ENCODE assay signal across 8 cellular contexts in the genomic region with DNA sequence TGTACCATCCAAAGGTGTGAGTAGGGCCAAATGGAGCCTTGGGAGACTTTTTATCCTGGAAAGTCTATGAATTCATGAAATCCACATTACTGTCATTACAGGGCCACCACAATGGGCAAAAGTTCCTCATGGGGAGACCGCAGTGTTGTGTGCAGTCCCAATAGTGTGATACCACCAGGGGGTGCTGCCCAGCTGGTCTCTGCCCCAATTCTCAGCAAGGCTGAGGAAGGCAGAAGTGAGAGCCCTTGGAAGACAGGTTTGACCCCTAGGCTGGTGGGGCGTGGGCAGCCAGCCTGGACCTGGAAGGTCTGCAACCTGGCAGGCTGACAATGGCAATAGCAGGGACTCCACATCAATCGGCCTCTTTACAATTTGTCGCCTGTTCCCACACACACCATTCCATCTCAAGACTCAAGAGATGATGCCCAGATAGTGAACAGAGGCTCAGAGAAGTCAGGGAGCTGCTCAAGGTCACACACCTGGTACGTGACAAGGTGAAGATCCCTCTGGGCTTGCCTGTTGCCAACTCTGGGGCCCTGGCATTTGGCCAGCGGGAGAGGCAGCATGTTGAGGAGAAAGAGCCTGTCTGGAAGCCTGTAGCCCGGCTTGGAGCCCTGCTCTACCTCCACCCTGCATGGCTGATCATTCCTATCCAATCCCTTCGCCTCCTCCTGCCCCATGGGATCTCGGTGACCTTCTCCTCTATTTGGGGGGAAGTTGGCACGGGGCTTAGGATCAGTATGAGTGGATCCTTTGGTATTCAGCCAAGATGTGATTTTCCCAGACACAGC. TPM values are rescaled to one million over a fixed set of nuclear protein-coding genes. Genes with fewer than 3 reads are reported as not detected.
DNase-seq lines count a peak whose midpoint lies in the region; ATAC-seq, FAIRE-seq and TF ChIP-seq lines count a peak whose summit lies in the region.

No MANE protein-coding gene starts in this region.

- no peak overlapping the region for H3K4me2 ChIP-seq in MM.1S (ENCODE audit: low read depth, low read length)
- H3K4me2 ChIP-seq in keratinocyte (ENCODE audit: control insufficient read depth, extremely low read depth, insufficient read depth, low read depth, low read length), result no peak overlapping the region

- ATAC-seq in GM18909 (IDR thresholded peaks at IDR 0.05; ENCODE audit: poor library complexity, unreplicated experiment), result no peak

- dilution Hi-C loops in keratinocyte (cut with MboI; ENCODE audit: extremely low pct_ligation_motif_present, low sequenced_read_pairs), result no loop called here

- no peaks in the 10 kb centered on the region for H4K20me1 ChIP-seq in MM.1S (ENCODE audit: insufficient read depth, low read length)
- H4K20me1 ChIP-seq in keratinocyte (ENCODE audit: control insufficient read depth, extremely low read depth, insufficient read depth, low read length), result peaks cover 13% of the 10 kb centered on the region

- FAIRE-seq in bronchial epithelial cell (lab: Jason Lieb, UNC) (no peak), keratinocyte (lab: Jason Lieb, UNC) (peak; percentile 60)

- peaks cover 18% of the 10 kb centered on the region for H3F3A ChIP-seq in MM.1S (ENCODE audit: insufficient read depth, low read length)

- no peaks in the 10 kb centered on the region for H3K36me3 ChIP-seq in MM.1S (replicated peaks; ENCODE audit: insufficient read depth, low read length)
- H3K36me3 ChIP-seq in bronchial epithelial cell (ENCODE audit: control insufficient read depth, insufficient read depth, low read length), result no peaks in the 10 kb centered on the region
- no peaks in the 10 kb centered on the region for H3K36me3 ChIP-seq in keratinocyte (ENCODE audit: control insufficient read depth in 2 of 2, extremely low read depth in 1 of 2, insufficient read depth in 2 of 2, low read length in 2 of 2)

- no peak overlapping the region for H2AFZ ChIP-seq in MM.1S (ENCODE audit: low read length)
- H2AFZ ChIP-seq in keratinocyte (ENCODE audit: control insufficient read depth, low read length), result no peak overlapping the region

- H3K27me3 ChIP-seq in MM.1S (replicated peaks; ENCODE audit: insufficient read depth, low read length), result peaks cover 42% of the 10 kb centered on the region
- peaks cover 55% of the 10 kb centered on the region for H3K27me3 ChIP-seq in bronchial epithelial cell (ENCODE audit: control insufficient read depth, insufficient read depth, low read length)
- peaks cover 75% of the 10 kb centered on the region for H3K27me3 ChIP-seq in keratinocyte (ENCODE audit: control insufficient read depth, extremely low read depth, insufficient read depth, low read length)

- H3K79me2 ChIP-seq in MM.1S (ENCODE audit: low read length) (no peaks in the 10 kb centered on the region), keratinocyte (ENCODE audit: control insufficient read depth, insufficient read depth, low read length) (no peaks in the 10 kb centered on the region)

- peak; percentile 70 for DNase-seq in EH (ENCODE audit: low read depth)
- peak; percentile 58 for DNase-seq in MM.1S
- DNase-seq in UCSD-AML1 (lab: John Stamatoyannopoulos, UW; ENCODE audit: unreplicated experiment), result peak; percentile 69
- DNase-seq in bronchial epithelial cell (ENCODE audit: low read depth), result peak; percentile 48
- DNase-seq in keratinocyte (ENCODE audit: low read depth, low spot score), result no peak
- DNase-seq in stimulated activated CD4-positive, alpha-beta T cell treated with anti-CD3 and anti-CD28 coated beads, Interleukin-1b, Interleukin-23, amount 100 ng/mL, for 4 hours (ENCODE audit: low read depth in 2 of 2), result peak; percentile 28 to 39
- DNase-seq in middle frontal gyrus (ENCODE audit: extremely low spot score, low spot score), result no peak

- TF ChIP-seq CTCF in MM.1S (IDR thresholded peaks at IDR 0.05; ENCODE audit: low read length) (peak; percentile 82), bronchial epithelial cell (IDR thresholded peaks at IDR 0.05; ENCODE audit: insufficient read depth, low read length, severe bottlenecking) (peak; percentile 88), keratinocyte (optimal IDR thresholded peaks at IDR 0.05 in 1 of 3, IDR thresholded peaks at IDR 0.05 in 1 of 3, conservative IDR thresholded peaks at IDR 0.05 in 1 of 3; ENCODE audit: extremely low read depth in 1 of 3, insufficient read depth in 2 of 3, low read length in 3 of 3) (peak; percentile 86 to 91 (median 87))

- H3K4me1 ChIP-seq in MM.1S (ENCODE audit: low read length), result peaks cover 24% of the 10 kb centered on the region
- peaks cover 8% of the 10 kb centered on the region for H3K4me1 ChIP-seq in keratinocyte (ENCODE audit: control insufficient read depth, extremely low read depth, insufficient read depth, low read length)

- H3K27ac ChIP-seq in MM.1S (ENCODE audit: low read length) (no peak overlapping the region), keratinocyte (ENCODE audit: control insufficient read depth, insufficient read depth, low read length) (no peak overlapping the region)

- no peaks in the 10 kb centered on the region for H3K9me1 ChIP-seq in keratinocyte (ENCODE audit: control insufficient read depth, extremely low read depth, insufficient read depth, low read length)

- H3K9me3 ChIP-seq in MM.1S (replicated peaks; ENCODE audit: insufficient read depth, low read length) (no peaks in the 10 kb centered on the region), keratinocyte (ENCODE audit: control insufficient read depth, low read depth, low read length) (no peaks in the 10 kb centered on the region)

- H3K9ac ChIP-seq in MM.1S (ENCODE audit: low read length) (no peak overlapping the region), keratinocyte (ENCODE audit: control insufficient read depth, extremely low read depth, insufficient read depth, low read length) (no peak overlapping the region)

- no peaks in the 10 kb centered on the region for H3K9me2 ChIP-seq in MM.1S (replicated peaks; ENCODE audit: insufficient read depth, low read length)

- H3K4me3 ChIP-seq in MM.1S (ENCODE audit: low read length) (no peak overlapping the region), bronchial epithelial cell (ENCODE audit: low read depth, low read length) (no peak overlapping the region), keratinocyte (ENCODE audit: control insufficient read depth in 2 of 3, extremely low read depth in 1 of 3, insufficient read depth in 2 of 3, low read depth in 1 of 3, low read length in 3 of 3) (no peak overlapping the region)

RNA-seq across cellular contexts. Expression of a gene that starts 3.1 kb away (rescaled TPM):
- 0.79 TPM in 1 of 2 replicates, not detected in the other for total RNA-seq in bronchial epithelial cell
- polyA plus RNA-seq in keratinocyte, result not detected in 3 replicates
- not detected for polyA plus RNA-seq in keratinocyte (2011; ENCODE audit: low read depth)
- polyA plus RNA-seq in keratinocyte (2011; cell fraction: cytosol; rRNA removed), result not detected in 2 replicates
- not detected in 2 replicates for polyA plus RNA-seq in keratinocyte (2011; cell fraction: nucleus; rRNA removed)
- not detected in 2 replicates for polyA plus RNA-seq in keratinocyte (2012; ENCODE audit: low replicate concordance)
- not detected in 3 replicates for polyA minus RNA-seq in keratinocyte
- polyA minus RNA-seq in keratinocyte (2011; cell fraction: cytosol; rRNA and poly(A)+ RNA removed), result not detected
- polyA minus RNA-seq in keratinocyte (2011; cell fraction: nucleus; rRNA and poly(A)+ RNA removed), result not detected in 2 replicates

RNA-seq across cellular contexts. Expression of a gene that starts 56.5 kb away (rescaled TPM):
- total RNA-seq in bronchial epithelial cell, result not detected in 2 replicates
- polyA plus RNA-seq in keratinocyte, result not detected in 3 replicates
- polyA plus RNA-seq in keratinocyte (2011; ENCODE audit: low read depth), result not detected
- polyA plus RNA-seq in keratinocyte (2011; cell fraction: cytosol; rRNA removed), result not detected in 2 replicates
- polyA plus RNA-seq in keratinocyte (2011; cell fraction: nucleus; rRNA removed), result not detected in 2 replicates
- polyA plus RNA-seq in keratinocyte (2012; ENCODE audit: low replicate concordance), result not detected in 2 replicates
- not detected in 3 replicates for polyA minus RNA-seq in keratinocyte
- not detected for polyA minus RNA-seq in keratinocyte (2011; cell fraction: cytosol; rRNA and poly(A)+ RNA removed)
- polyA minus RNA-seq in keratinocyte (2011; cell fraction: nucleus; rRNA and poly(A)+ RNA removed), result not detected in 2 replicates

Comparison
In these comparisons a context has a peak if more than half of its experiments do, and no peak if none do; other contexts are left out.
1. DNase-seq: peak in EH (single experiment), MM.1S (single experiment), UCSD-AML1 (single experiment), bronchial epithelial cell (single experiment) and stimulated activated CD4-positive, alpha-beta T cell treated with anti-CD3 and anti-CD28 coated beads, Interleukin-1b, Interleukin-23, amount 100 ng/mL, for 4 hours (2 of 2); none in keratinocyte (single experiment) and middle frontal gyrus (single experiment).
2. Peak in every context shown above with its lines, with median percentiles within 50 percentile points of each other: CTCF ChIP-seq.